1 cellular context compared by ENCODE assay signal in the genomic region with DNA sequence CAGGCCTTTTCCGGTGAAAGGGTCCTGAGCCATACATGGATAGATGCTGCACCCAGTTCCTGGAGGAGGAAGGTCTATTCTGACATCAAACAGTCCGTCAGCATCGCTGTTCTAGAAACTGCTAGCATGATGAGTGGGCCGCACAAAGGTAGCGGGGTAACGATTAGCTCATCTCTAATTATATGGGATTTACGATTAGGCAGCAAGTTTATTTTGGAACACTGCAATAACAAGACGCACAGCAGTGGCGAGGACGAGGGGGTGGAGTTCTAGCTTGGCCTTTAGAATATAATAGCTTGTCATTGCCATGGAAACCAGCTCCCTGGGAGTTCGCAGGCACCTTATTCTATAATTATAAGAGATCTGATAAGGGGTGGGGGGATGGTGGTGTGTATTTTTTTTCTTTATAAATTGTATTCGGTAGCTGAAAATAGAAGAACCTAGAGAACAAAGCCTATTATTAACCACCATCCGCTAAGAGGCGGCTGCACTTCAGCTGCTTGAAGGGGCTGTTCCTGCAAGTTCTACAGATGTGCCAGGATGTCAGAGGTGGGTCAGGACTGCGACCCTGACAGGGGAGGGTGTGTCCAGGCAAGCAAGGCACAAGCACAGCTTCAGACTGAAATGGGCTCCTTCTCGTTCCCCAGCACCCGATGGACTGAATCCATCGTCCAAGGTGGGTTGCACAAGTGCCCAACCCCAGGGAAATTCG.
TF ChIP-seq lines count a peak whose summit lies in the region.

No MANE protein-coding gene starts in this region.

TF ChIP-seq in SK-N-SH treated with all-trans-retinoic acid at 6 μM for 48 hours, 23 proteins besides CTCF, POLR2A, EP300 and RAD21 (continued from another document):
- TF ChIP-seq, protein P1, sequence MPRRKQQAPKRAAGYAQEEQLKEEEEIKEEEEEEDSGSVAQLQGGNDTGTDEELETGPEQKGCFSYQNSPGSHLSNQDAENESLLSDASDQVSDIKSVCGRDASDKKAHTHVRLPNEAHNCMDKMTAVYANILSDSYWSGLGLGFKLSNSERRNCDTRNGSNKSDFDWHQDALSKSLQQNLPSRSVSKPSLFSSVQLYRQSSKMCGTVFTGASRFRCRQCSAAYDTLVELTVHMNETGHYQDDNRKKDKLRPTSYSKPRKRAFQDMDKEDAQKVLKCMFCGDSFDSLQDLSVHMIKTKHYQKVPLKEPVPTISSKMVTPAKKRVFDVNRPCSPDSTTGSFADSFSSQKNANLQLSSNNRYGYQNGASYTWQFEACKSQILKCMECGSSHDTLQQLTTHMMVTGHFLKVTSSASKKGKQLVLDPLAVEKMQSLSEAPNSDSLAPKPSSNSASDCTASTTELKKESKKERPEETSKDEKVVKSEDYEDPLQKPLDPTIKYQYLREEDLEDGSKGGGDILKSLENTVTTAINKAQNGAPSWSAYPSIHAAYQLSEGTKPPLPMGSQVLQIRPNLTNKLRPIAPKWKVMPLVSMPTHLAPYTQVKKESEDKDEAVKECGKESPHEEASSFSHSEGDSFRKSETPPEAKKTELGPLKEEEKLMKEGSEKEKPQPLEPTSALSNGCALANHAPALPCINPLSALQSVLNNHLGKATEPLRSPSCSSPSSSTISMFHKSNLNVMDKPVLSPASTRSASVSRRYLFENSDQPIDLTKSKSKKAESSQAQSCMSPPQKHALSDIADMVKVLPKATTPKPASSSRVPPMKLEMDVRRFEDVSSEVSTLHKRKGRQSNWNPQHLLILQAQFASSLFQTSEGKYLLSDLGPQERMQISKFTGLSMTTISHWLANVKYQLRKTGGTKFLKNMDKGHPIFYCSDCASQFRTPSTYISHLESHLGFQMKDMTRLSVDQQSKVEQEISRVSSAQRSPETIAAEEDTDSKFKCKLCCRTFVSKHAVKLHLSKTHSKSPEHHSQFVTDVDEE (CRISPR knock-in tag; IDR thresholded peaks at IDR 0.05): no peak
